In the genomic region with DNA sequence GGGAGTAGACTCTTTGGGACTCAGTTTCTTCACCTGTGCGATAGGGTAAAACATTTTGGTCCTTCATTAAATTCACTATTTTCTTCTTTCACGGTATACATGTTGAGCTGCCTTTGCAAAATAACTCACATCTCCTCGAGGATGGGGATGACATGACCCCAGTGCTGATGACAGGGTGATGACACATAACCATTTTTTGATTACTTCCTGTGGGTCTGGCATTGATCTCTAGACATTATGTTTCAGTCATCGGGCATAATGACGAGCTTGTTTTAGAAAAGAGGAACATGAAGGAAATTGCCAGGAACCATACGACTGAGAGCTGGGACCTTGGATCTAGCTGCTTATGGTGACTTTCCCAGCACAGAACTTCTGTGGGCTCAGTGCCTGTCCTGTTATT, we compare ENCODE assay signal across 18 cellular contexts. TPM values are rescaled to one million over a fixed set of nuclear protein-coding genes. Genes with fewer than 3 reads are reported as not detected.
A peak's percentile ranks its signal among the peaks of the same experiment; 100 is the strongest.
DNase-seq lines count a peak whose midpoint lies in the region; ATAC-seq and TF ChIP-seq lines count a peak whose summit lies in the region.
"Had no signal": no experiment of that assay in that cellular context is flagged by ENCODE, and none has a peak within 500 bp of the region (broad histone marks: within the 10 kb centered on the region; RNA-seq: fewer than 3 reads in every experiment).

No MANE protein-coding gene starts in this region.

- TF ChIP-seq CTCF in IMR-90 (conservative IDR thresholded peaks at IDR 0.05; ENCODE audit: low read depth, low read length) (no peak), endothelial cell (IDR thresholded peaks at IDR 0.05; ENCODE audit: unreplicated experiment) (no peak), GM10266 (IDR thresholded peaks at IDR 0.05; ENCODE audit: control insufficient read depth, insufficient read depth, low read depth, missing control alignments) (no peak)

- H3K14ac ChIP-seq in IMR-90 (replicated peaks; ENCODE audit: low read depth, low read length) (peak overlapping the region; percentile 5; the same call in 1 of the 2 replicates), mesenchymal stem cell (ENCODE audit: low read length in 2 of 2) (no peak overlapping the region)

- H3K9me3 Mint-ChIP-seq in endothelial cell (ENCODE audit: unreplicated experiment), result no peaks in the 10 kb centered on the region

- H3K9me1 ChIP-seq in IMR-90 (ENCODE audit: insufficient read depth, low read length), result peaks cover 72% of the 10 kb centered on the region

- no peak for TF ChIP-seq POLR2A in IMR-90 (IDR thresholded peaks at IDR 0.05; ENCODE audit: low read depth, low read length)

- H2AFZ ChIP-seq in IMR-90 (replicated peaks; ENCODE audit: low read length, poor library complexity), result no peak overlapping the region
- H2AFZ ChIP-seq in mesenchymal stem cell (ENCODE audit: low read depth, low read length), result no peak overlapping the region
- H2AFZ ChIP-seq: GM23338 had no signal

- H2BK20ac ChIP-seq in IMR-90 (ENCODE audit: low read depth, low read length), result no peak overlapping the region

- CTCF ChIA-PET in IMR-90 (lab: Yijun Ruan, JAX), result no interaction called here

- H2AK5ac ChIP-seq in IMR-90 (ENCODE audit: low read depth, low read length), result peak overlapping the region; percentile 64
- H2AK5ac ChIP-seq in mesenchymal stem cell (ENCODE audit: low read length, severe bottlenecking), result no peak overlapping the region

- BruUV-seq in IMR-90 (replicated peaks; lab: Mats Ljungman, UMichigan), result no TSS peak

- H3K9me3 ChIP-seq in BLaER1 treated with 17β-estradiol and CSF1 and Interleukin-3, amounts not matched to agents 10 nM and 100 nM (replicated peaks in 1 of 11), result 0 out of 22 replicates have a peak, but pooled peaks cover 0 to 5% (median 0%) of the 10 kb centered on the region in 11 experiments
- H3K9me3 ChIP-seq in IMR-90 (ENCODE audit: control insufficient read depth, insufficient read depth, low read length), result no peaks in the 10 kb centered on the region
- no peaks in the 10 kb centered on the region for H3K9me3 ChIP-seq in mesenchymal stem cell (ENCODE audit: control insufficient read depth, low read length)

- H2BK12ac ChIP-seq in mesenchymal stem cell (ENCODE audit: low read length in 2 of 2), result no peak overlapping the region

- no peak overlapping the region for H2BK15ac ChIP-seq in IMR-90 (ENCODE audit: low read depth, low read length)
- no peak overlapping the region for H2BK15ac ChIP-seq in mesenchymal stem cell (ENCODE audit: low read depth, poor library complexity, severe bottlenecking)

- no peak overlapping the region for H3K4me3 ChIP-seq in BLaER1 treated with 17β-estradiol and CSF1 and Interleukin-3, amounts not matched to agents 10 nM and 100 nM
- no peak overlapping the region for H3K4me3 ChIP-seq in IMR-90 (ENCODE audit: insufficient read depth, low read depth, low read length)
- no peak overlapping the region for H3K4me3 ChIP-seq in mesenchymal stem cell (ENCODE audit: insufficient read depth in 1 of 2, low read depth in 1 of 2, low read length in 2 of 2)
- H3K4me3 ChIP-seq: GM23338 had no signal

- no peak overlapping the region for H3K56ac ChIP-seq in IMR-90 (ENCODE audit: extremely low read depth, insufficient read depth, low read length)

- H4K20me1 ChIP-seq in BLaER1 treated with 17β-estradiol and CSF1 and Interleukin-3, amounts not matched to agents 10 nM and 100 nM, result peaks cover 0 to 78% (median 45%) of the 10 kb centered on the region in 11 experiments; a peak in 16 of 22 replicates
- peaks cover 97% of the 10 kb centered on the region for H4K20me1 ChIP-seq in IMR-90 (ENCODE audit: insufficient read depth, low read length)

- no peak overlapping the region for H3K18ac ChIP-seq in IMR-90 (ENCODE audit: low read depth, low read length)
- H3K18ac ChIP-seq in mesenchymal stem cell (ENCODE audit: low read depth in 1 of 2, low read length in 2 of 2), result no peak overlapping the region

- no peak overlapping the region for H3K27ac Mint-ChIP-seq in endothelial cell (ENCODE audit: unreplicated experiment)
- H3K27ac Mint-ChIP-seq: activated naive CD8-positive, alpha-beta T cell; GM23338 had no signal

- H4K8ac ChIP-seq in IMR-90 (ENCODE audit: low read depth in 2 of 2, low read length in 2 of 2) (no peak overlapping the region; a peak in 1 of 4 replicates), mesenchymal stem cell (ENCODE audit: low read length) (no peak overlapping the region)

- H3K4me2 ChIP-seq in BLaER1 treated with 17β-estradiol and CSF1 and Interleukin-3, amounts not matched to agents 10 nM and 100 nM, result peak overlapping the region; percentile 16 to 70 (median 48); a peak in 21 of 22 replicates
- H3K4me2 ChIP-seq in IMR-90 (ENCODE audit: low read depth, low read length), result no peak overlapping the region
- H3K4me2 ChIP-seq in mesenchymal stem cell (ENCODE audit: low read length, poor library complexity, severe bottlenecking), result no peak overlapping the region
- H3K4me2 ChIP-seq: GM23338 had no signal

- no peak for TF ChIP-seq RAD21 in IMR-90 (IDR thresholded peaks at IDR 0.05; ENCODE audit: low read length)

- DNase-seq in IMR-90 (peak; percentile 74), T1000 (lab: John Stamatoyannopoulos, UW) (peak; percentile 11), mesenchymal stem cell (peak; percentile 72), endothelial cell (ENCODE audit: low spot score) (no peak), GM10266 (ENCODE audit: extremely low spot score) (no peak)
- DNase-seq in stimulated activated CD8-positive, alpha-beta memory T cell treated with anti-CD3 and anti-CD28 coated beads, Interleukin-4, amount 100 ng/mL, for 48 hours, result no peak
- DNase-seq in stimulated activated CD4-positive, alpha-beta T cell treated with anti-CD3 and anti-CD28 coated beads, Interleukin-4, amount 100 ng/mL, for 24 hours, result no peak
- DNase-seq: activated CD4-positive, alpha-beta T cell treated with anti-CD3 and anti-CD28 coated beads for 1 hour; DMS79; NCI-H1436 treated with DMSO at 0.1 percent for 48 hours; NCI-H446 treated with DMSO at 0.1 percent for 48 hours; occipital lobe; OCI-M1; stimulated activated naive CD4-positive, alpha-beta T cell; T-helper 1 cell had no signal

- intact Hi-C loops in IMR-90 (cut with micrococcal nuclease), result no loop called here

- peaks cover 0 to 91% (median 0%) of the 10 kb centered on the region in 11 experiments; a peak in 7 of 22 replicates for H3K27me3 ChIP-seq in BLaER1 treated with 17β-estradiol and CSF1 and Interleukin-3, amounts not matched to agents 10 nM and 100 nM
- no peaks in the 10 kb centered on the region for H3K27me3 ChIP-seq in IMR-90 (ENCODE audit: control insufficient read depth, insufficient read depth, low read length)
- no peaks in the 10 kb centered on the region for H3K27me3 ChIP-seq in mesenchymal stem cell (ENCODE audit: control insufficient read depth in 1 of 2, insufficient read depth in 1 of 2, low read length in 2 of 2)

- H2BK120ac ChIP-seq in IMR-90 (ENCODE audit: low read depth, low read length) (0 out of 2 replicates have a peak overlapping the region, but pooled peaks have one; percentile 4), mesenchymal stem cell (ENCODE audit: low read depth, low read length) (no peak overlapping the region)

- H2BK5ac ChIP-seq in IMR-90 (ENCODE audit: low read depth, low read length, poor library complexity, severe bottlenecking) (no peak overlapping the region), mesenchymal stem cell (ENCODE audit: low read depth, low read length, poor library complexity, severe bottlenecking) (no peak overlapping the region)

- no peak overlapping the region for H4K91ac ChIP-seq in IMR-90 (ENCODE audit: insufficient read depth, low read depth, low read length)
- no peak overlapping the region for H4K91ac ChIP-seq in mesenchymal stem cell (ENCODE audit: low read length)

- POLR2A ChIA-PET in IMR-90 (lab: Charles Lee; ENCODE audit: unreplicated experiment), result no interaction called here

- dilution Hi-C loops in IMR-90 (cut with HindIII; ENCODE audit: low sequenced_read_pairs, unreplicated experiment), result no loop called here

- H3K4me1 Mint-ChIP-seq in endothelial cell (ENCODE audit: unreplicated experiment), result no peaks in the 10 kb centered on the region

- H3K36me3 ChIP-seq in BLaER1 treated with 17β-estradiol and CSF1 and Interleukin-3, amounts not matched to agents 10 nM and 100 nM, result peaks cover 0 to 10% (median 0%) of the 10 kb centered on the region in 11 experiments; a peak in 3 of 22 replicates
- H3K36me3 ChIP-seq in IMR-90 (ENCODE audit: control insufficient read depth, insufficient read depth, low read length) (peaks cover 23% of the 10 kb centered on the region), mesenchymal stem cell (ENCODE audit: control insufficient read depth in 1 of 2, insufficient read depth in 2 of 2, low read depth in 1 of 2, low read length in 2 of 2) (peaks cover 9 to 17% of the 10 kb centered on the region in 2 experiments)

- H3K36me3 Mint-ChIP-seq in endothelial cell (ENCODE audit: low read depth, unreplicated experiment), result no peaks in the 10 kb centered on the region
- H3K36me3 Mint-ChIP-seq: activated naive CD8-positive, alpha-beta T cell had no signal

- in situ Hi-C loops in IMR-90 (cut with MboI; ENCODE audit: low sequenced_read_pairs), result loop anchor here (10.0 kb wide), 1 partner anchor 502 kb away; a partner anchor contains a TSS

- H3K4ac ChIP-seq in IMR-90 (ENCODE audit: low read depth, low read length) (0 out of 2 replicates have a peak overlapping the region, but pooled peaks have one; percentile 16), mesenchymal stem cell (ENCODE audit: low read depth in 1 of 2, low read length in 2 of 2) (no peak overlapping the region)

- H3K79me1 ChIP-seq in IMR-90 (ENCODE audit: low read depth in 1 of 2, low read length in 2 of 2) (peaks cover 60 to 92% of the 10 kb centered on the region in 2 experiments), mesenchymal stem cell (replicated peaks; ENCODE audit: low read length, poor library complexity, severe bottlenecking) (peaks cover 30% of the 10 kb centered on the region)

- peaks cover 14 to 21% (median 15%) of the 10 kb centered on the region in 10 experiments for H3K4me1 ChIP-seq in BLaER1 treated with 17β-estradiol and CSF1 and Interleukin-3, amounts not matched to agents 10 nM and 100 nM
- H3K4me1 ChIP-seq in IMR-90 (ENCODE audit: control insufficient read depth, insufficient read depth, low read length) (peaks cover 53% of the 10 kb centered on the region), mesenchymal stem cell (ENCODE audit: control insufficient read depth, insufficient read depth, low read depth, low read length) (peaks cover 43% of the 10 kb centered on the region)

- H2AK9ac ChIP-seq in IMR-90 (replicated peaks; ENCODE audit: low read depth, low read length, poor library complexity), result no peak overlapping the region

- H4K5ac ChIP-seq in IMR-90 (ENCODE audit: low read depth, low read length), result no peak overlapping the region

- no peak overlapping the region for H3K4me3 Mint-ChIP-seq in endothelial cell (ENCODE audit: unreplicated experiment)
- H3K4me3 Mint-ChIP-seq: activated naive CD8-positive, alpha-beta T cell; GM23338 had no signal

- 11% methylated on average over 3 of the region's 6 CpGs; no CpG with 5 or more reads in 1 of the 2 experiments for WGBS in IMR-90 (ENCODE audit: extremely low coverage in 2 of 2, insufficient read length in 1 of 2), 2 experiments
- 31% methylated on average over 5 of the region's 6 CpGs for WGBS in mesenchymal stem cell

- H3K27ac ChIP-seq in BLaER1 treated with 17β-estradiol and CSF1 and Interleukin-3, amounts not matched to agents 10 nM and 100 nM, result no peak overlapping the region
- H3K27ac ChIP-seq in IMR-90 (ENCODE audit: insufficient read depth, low read length) (no peak overlapping the region), mesenchymal stem cell (ENCODE audit: low read length, poor library complexity, severe bottlenecking) (no peak overlapping the region)

- peaks cover 2% of the 10 kb centered on the region for H3K27me3 Mint-ChIP-seq in endothelial cell (ENCODE audit: unreplicated experiment)

- H3K23ac ChIP-seq in IMR-90 (ENCODE audit: low read depth, low read length) (0 out of 2 replicates have a peak overlapping the region, but pooled peaks have one; percentile 48), mesenchymal stem cell (ENCODE audit: low read length in 2 of 2) (no peak overlapping the region)

- H3K9ac ChIP-seq in BLaER1 treated with 17β-estradiol and CSF1 and Interleukin-3, amounts not matched to agents 10 nM and 100 nM, result no peak overlapping the region
- H3K9ac ChIP-seq in IMR-90 (ENCODE audit: low read depth, low read length), result no peak overlapping the region
- peak overlapping the region; percentile 27 for H3K9ac ChIP-seq in mesenchymal stem cell (ENCODE audit: low read length)

- ATAC-seq in IMR-90 (ENCODE audit: low read depth), result no peak
- ATAC-seq: GM23338 had no signal

RNA-seq across cellular contexts. Expression of a gene that starts 25.2 kb away (rescaled TPM):
- total RNA-seq in IMR-90 (2012; rRNA removed) (19.2 and 21.1 TPM in 2 replicates), endothelial cell (ENCODE audit: unreplicated experiment) (24.3 TPM)
- polyA plus RNA-seq in IMR-90 (2012; rRNA removed), result 154 and 173 TPM in 2 replicates
- polyA plus RNA-seq in IMR-90 (2012; cell fraction: cytosol; rRNA removed), result 95.5 and 194 TPM in 2 replicates
- polyA plus RNA-seq in IMR-90 (2012; cell fraction: nucleus; rRNA removed; ENCODE audit: low replicate concordance), result 391 and 419 TPM in 2 replicates
- 754 TPM for polyA plus RNA-seq in mesenchymal stem cell (2013, experiment 1 of 2)
- 709 TPM for polyA plus RNA-seq in mesenchymal stem cell (2013, experiment 2 of 2)

Comparison
In these comparisons a context has a peak if more than half of its experiments do, and no peak if none do; other contexts are left out.
1. H3K4me2 ChIP-seq: peak in BLaER1 treated with 17β-estradiol and CSF1 and Interleukin-3, amounts not matched to agents 10 nM and 100 nM (11 of 11); none in IMR-90 (single experiment) and mesenchymal stem cell (single experiment).
2. DNase-seq: peak in IMR-90 (single experiment), T1000 (single experiment) and mesenchymal stem cell (single experiment); none in endothelial cell (single experiment), stimulated activated CD8-positive, alpha-beta memory T cell treated with anti-CD3 and anti-CD28 coated beads, Interleukin-4, amount 100 ng/mL, for 48 hours (single experiment), stimulated activated CD4-positive, alpha-beta T cell treated with anti-CD3 and anti-CD28 coated beads, Interleukin-4, amount 100 ng/mL, for 24 hours (single experiment) and GM10266 (single experiment).